Comparison of ENCODE assay signal across 8 cellular contexts in the genomic region with DNA sequence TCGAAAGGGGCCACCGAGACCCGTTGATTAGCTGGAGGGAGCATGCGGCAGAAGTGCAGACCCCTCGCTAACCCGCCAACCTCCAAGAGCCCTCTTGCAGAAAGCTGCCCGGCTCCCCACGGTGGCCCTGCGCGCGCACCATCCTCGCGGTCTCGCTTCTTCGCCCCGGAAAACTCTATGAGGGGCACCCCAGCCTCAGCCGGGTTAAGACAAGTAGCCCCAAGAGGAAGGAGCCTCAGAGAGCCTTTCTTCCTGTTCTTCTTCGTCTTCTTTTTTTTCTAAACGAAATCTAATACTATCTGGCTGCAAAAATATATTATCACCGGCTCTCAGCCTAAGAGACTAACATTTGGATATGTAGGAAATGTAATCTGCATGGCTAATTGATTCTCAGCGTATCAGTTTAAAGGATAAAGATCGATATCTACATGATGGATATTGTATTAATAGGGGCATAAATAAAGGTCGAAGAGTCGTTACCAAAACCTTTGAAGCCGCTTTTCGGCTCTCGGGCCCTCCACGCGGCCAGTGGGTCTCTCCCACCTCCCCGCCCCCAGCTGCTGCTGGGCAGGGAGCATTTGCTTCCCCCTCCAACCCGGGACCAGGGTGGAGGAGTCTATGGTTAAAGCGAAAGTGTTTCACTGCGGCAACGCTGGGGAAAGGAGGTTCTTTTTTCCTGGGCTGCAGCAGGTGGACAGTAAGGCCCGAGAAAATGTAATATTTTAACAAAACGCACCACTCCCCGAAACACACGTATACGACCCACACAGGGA. TPM values are rescaled to one million over a fixed set of nuclear protein-coding genes. Genes with fewer than 3 reads are reported as not detected.
DNase-seq lines count a peak whose midpoint lies in the region; ATAC-seq and TF ChIP-seq lines count a peak whose summit lies in the region.

No MANE protein-coding gene starts in this region.

- peaks cover 0 to 4% of the 10 kb centered on the region in 2 donors for H3K36me3 Mint-ChIP-seq in CD4-positive, alpha-beta memory T cell
- peaks cover 13% of the 10 kb centered on the region for H3K36me3 Mint-ChIP-seq in chondrocyte (ENCODE audit: low read depth)
- H3K36me3 Mint-ChIP-seq in nephron (ENCODE audit: low read depth) = no peaks in the 10 kb centered on the region

- no peaks in the 10 kb centered on the region for H3K9me3 ChIP-seq in CD4-positive, alpha-beta memory T cell (ENCODE audit: control insufficient read depth in 1 of 2, low read length in 2 of 2)

- CTCF ChIA-PET in CD4-positive, alpha-beta memory T cell (lab: Charles Lee; ENCODE audit: partially characterized antibody) = no interaction called here

- TF ChIP-seq CTCF in chondrocyte (IDR thresholded peaks at IDR 0.05) (no peak), nephron (IDR thresholded peaks at IDR 0.05; ENCODE audit: unreplicated experiment in 3 of 3) (no peak)

- POLR2A ChIA-PET in CD4-positive, alpha-beta memory T cell (lab: Charles Lee; ENCODE audit: partially characterized antibody) = no interaction called here

- peak overlapping the region; percentile 75 to 92 (median 82) for H3K4me3 Mint-ChIP-seq in CD4-positive, alpha-beta memory T cell
- H3K4me3 Mint-ChIP-seq in chondrocyte (ENCODE audit: unreplicated experiment) = peak overlapping the region; percentile 70
- H3K4me3 Mint-ChIP-seq in nephron = peak overlapping the region; percentile 67 to 75 (median 74)

- intact Hi-C loops in CD4-positive, alpha-beta memory T cell (cut with micrococcal nuclease) = no loop called here

- H3K4me1 Mint-ChIP-seq in CD4-positive, alpha-beta memory T cell = peaks cover 17 to 64% (median 38%) of the 10 kb centered on the region in 4 donors
- peaks cover 30% of the 10 kb centered on the region for H3K4me1 Mint-ChIP-seq in chondrocyte (ENCODE audit: low read depth)
- peaks cover 32% of the 10 kb centered on the region for H3K4me1 Mint-ChIP-seq in nephron

- peak overlapping the region in 1 of 2 donors; percentile 44 for H3K4me3 ChIP-seq in CD4-positive, alpha-beta memory T cell (ENCODE audit: low read length in 2 of 2)

- peaks cover 35% of the 10 kb centered on the region for H3K4me1 ChIP-seq in CD4-positive, alpha-beta memory T cell (ENCODE audit: insufficient read depth, low read length)

- in situ Hi-C loops in KBM-7 (cut with MboI; ENCODE audit: low pct_unique_long_range_greater_than_20kb, low sequenced_read_pairs) = loop anchor here (25.0 kb wide), 2 partner anchors 243 to 257 kb away; no protein-coding TSS in a partner anchor

- peaks cover 78 to 84% of the 10 kb centered on the region in 2 donors for H3K27me3 Mint-ChIP-seq in CD4-positive, alpha-beta memory T cell
- H3K27me3 Mint-ChIP-seq in chondrocyte (ENCODE audit: low read depth) (peaks cover 93% of the 10 kb centered on the region), nephron (ENCODE audit: low read depth) (peaks cover 100% of the 10 kb centered on the region)

- H3K27me3 ChIP-seq in CD4-positive, alpha-beta memory T cell (ENCODE audit: insufficient read depth, low read length) = peaks cover 91% of the 10 kb centered on the region

- no peak overlapping the region for H3K27ac ChIP-seq in CD4-positive, alpha-beta memory T cell (ENCODE audit: low read depth, low read length)

- no peak for DNase-seq in CD4-positive, alpha-beta memory T cell
- DNase-seq in KBM-7 (peak; percentile 72), chondrocyte (ENCODE audit: low spot score) (no peak), NCI-H187 (lab: John Stamatoyannopoulos, UW) (no peak), superior temporal gyrus (ENCODE audit: extremely low spot score) (no peak), activated gamma-delta T cell treated with Interleukin-2 at 50 U/mL for 16 hours (no peak)

- peak overlapping the region in 3 of 7 donors; percentile 18 to 75 (median 57) for H3K27ac Mint-ChIP-seq in CD4-positive, alpha-beta memory T cell
- no peak overlapping the region for H3K27ac Mint-ChIP-seq in chondrocyte (ENCODE audit: unreplicated experiment)
- H3K27ac Mint-ChIP-seq in nephron = peak overlapping the region in 1 of 3 experiments; percentile 48

- no peak for ATAC-seq in HG03442 (IDR thresholded peaks at IDR 0.05; ENCODE audit: unreplicated experiment)

- H3K36me3 ChIP-seq in CD4-positive, alpha-beta memory T cell (ENCODE audit: insufficient read depth, low read length) = no peaks in the 10 kb centered on the region

- peaks cover 0 to 24% (median 13%) of the 10 kb centered on the region in 8 donors for H3K9me3 Mint-ChIP-seq in CD4-positive, alpha-beta memory T cell
- H3K9me3 Mint-ChIP-seq in chondrocyte (ENCODE audit: low read depth) (no peaks in the 10 kb centered on the region), nephron (peaks cover 4% of the 10 kb centered on the region)

RNA-seq across cellular contexts. Expression of gene PAX3, which starts 6.1 kb away (rescaled TPM):
- not detected for total RNA-seq in CD4-positive, alpha-beta memory T cell
- not detected for polyA plus RNA-seq in CD4-positive, alpha-beta memory T cell
- total RNA-seq in chondrocyte = 1.4 to 4.7 TPM (median 4.1 TPM) in 3 replicates
